In genomic region chr7:139743267-139743966, GRCh38 we compare ENCODE assay signal across 24 cellular contexts. TPM values are rescaled to one million over a fixed set of nuclear protein-coding genes. Genes with fewer than 3 reads are reported as not detected.
A peak's percentile ranks its signal among the peaks of the same experiment; 100 is the strongest.
DNase-seq lines count a peak whose midpoint lies in the region; ATAC-seq and TF ChIP-seq lines count a peak whose summit lies in the region.
"Had no signal": no experiment of that assay in that cellular context is flagged by ENCODE, and none has a peak within 500 bp of the region (broad histone marks: within the 10 kb centered on the region; RNA-seq: fewer than 3 reads in every experiment).

No MANE protein-coding gene starts in this region.

- WGBS in heart right ventricle, 2 donors, result 65 to 70% methylated on average over 2 of the region's 2 CpGs

- H3K4me3 ChIP-seq in heart right ventricle, result no peak overlapping the region
- H3K4me3 ChIP-seq: spleen had no signal

- no peak for DNase-seq in heart right ventricle
- no peak for DNase-seq in Right ventricle myocardium inferior (ENCODE audit: missing footprints)
- no peak for DNase-seq in caudate nucleus (lab: John Stamatoyannopoulos, UW)
- no peak for DNase-seq in memory B cell (ENCODE audit: low spot score in 2 of 2)
- no peak for DNase-seq in nucleus accumbens (lab: John Stamatoyannopoulos, UW)
- DNase-seq: activated B cell treated with CpG ODN at 0.5 μM for 24 hours; activated CD4-positive, alpha-beta T cell treated with anti-CD3 and anti-CD28 coated beads, Interleukin-2, amount 50 U/mL, for 1 hour; anterior cingulate cortex; H9; kidney; mammary epithelial cell; NCI-H1105; NCI-H187 treated with DMSO at 0.1 percent for 48 hours; NCI-H524 treated with DMSO at 0.1 percent for 48 hours; spleen; SW 1271; T1000 had no signal

- H3K27me3 Mint-ChIP-seq in memory B cell, result no peaks in the 10 kb centered on the region
- no peaks in the 10 kb centered on the region for H3K27me3 Mint-ChIP-seq in stimulated activated memory B cell treated with anti-CD40 and anti-IgM and Interleukin-4, amounts not matched to agents 10 μg/mL and 1 μg/mL and 100 μg/mL, for 72 hours
- H3K27me3 Mint-ChIP-seq: activated B cell treated with CpG ODN at 0.5 μM for 24 hours, type B pancreatic cell had no signal

- peak overlapping the region; percentile 23 for H3K27ac Mint-ChIP-seq in memory B cell
- H3K27ac Mint-ChIP-seq in stimulated activated memory B cell treated with anti-CD40 and anti-IgM and Interleukin-4, amounts not matched to agents 10 μg/mL and 1 μg/mL and 100 μg/mL, for 72 hours, result peak overlapping the region; percentile 10
- H3K27ac Mint-ChIP-seq: activated B cell treated with CpG ODN at 0.5 μM for 24 hours; activated T-helper 1 cell treated with anti-CD3 and anti-CD28 coated beads, Interleukin-12 subunit alpha, Interleukin-12 subunit beta, Interleukin-2, Interleukin-4 antibody, amounts not matched to agents 30 ng/mL and 10 ng/mL and 1 ng/mL, durations not matched to agents 14 hours and 24 hours and 36 hours had no signal

- peaks cover 0 to 18% (median 0%) of the 10 kb centered on the region in 9 donors for H3K36me3 ChIP-seq in heart right ventricle

- H3K4me1 ChIP-seq in heart right ventricle, result peaks cover 43 to 100% (median 97%) of the 10 kb centered on the region in 9 donors

- H3K9me3 Mint-ChIP-seq in memory B cell, result no peaks in the 10 kb centered on the region
- no peaks in the 10 kb centered on the region for H3K9me3 Mint-ChIP-seq in stimulated activated memory B cell treated with anti-CD40 and anti-IgM and Interleukin-4, amounts not matched to agents 10 μg/mL and 1 μg/mL and 100 μg/mL, for 72 hours
- H3K9me3 Mint-ChIP-seq: activated B cell treated with CpG ODN at 0.5 μM for 24 hours; activated naive CD4-positive, alpha-beta T cell treated with anti-CD3 and anti-CD28 coated beads, Interleukin-2, amount 50 U/mL, for 72 hours; activated T-helper 1 cell treated with anti-CD3 and anti-CD28 coated beads, Interleukin-12 subunit alpha, Interleukin-12 subunit beta, Interleukin-2, Interleukin-4 antibody, amounts not matched to agents 30 ng/mL and 10 ng/mL and 1 ng/mL, durations not matched to agents 14 hours and 24 hours and 36 hours; H9; type B pancreatic cell had no signal

- peaks cover 10% of the 10 kb centered on the region for H3K36me3 Mint-ChIP-seq in memory B cell
- peaks cover 16% of the 10 kb centered on the region for H3K36me3 Mint-ChIP-seq in stimulated activated memory B cell treated with anti-CD40 and anti-IgM and Interleukin-4, amounts not matched to agents 10 μg/mL and 1 μg/mL and 100 μg/mL, for 72 hours
- H3K36me3 Mint-ChIP-seq: activated naive CD4-positive, alpha-beta T cell treated with anti-CD3 and anti-CD28 coated beads, Interleukin-2, amount 50 U/mL, for 72 hours had no signal

- H3K4me3 Mint-ChIP-seq in memory B cell, result no peak overlapping the region
- H3K4me3 Mint-ChIP-seq in stimulated activated memory B cell treated with anti-CD40 and anti-IgM and Interleukin-4, amounts not matched to agents 10 μg/mL and 1 μg/mL and 100 μg/mL, for 72 hours, result no peak overlapping the region
- H3K4me3 Mint-ChIP-seq: activated B cell treated with CpG ODN at 0.5 μM for 24 hours; activated T-helper 1 cell treated with anti-CD3 and anti-CD28 coated beads, Interleukin-12 subunit alpha, Interleukin-12 subunit beta, Interleukin-2, Interleukin-4 antibody, amounts not matched to agents 30 ng/mL and 10 ng/mL and 1 ng/mL, durations not matched to agents 14 hours and 24 hours and 36 hours; H9; type B pancreatic cell had no signal

- peaks cover 23% of the 10 kb centered on the region for H3K4me1 Mint-ChIP-seq in memory B cell
- H3K4me1 Mint-ChIP-seq in stimulated activated memory B cell treated with anti-CD40 and anti-IgM and Interleukin-4, amounts not matched to agents 10 μg/mL and 1 μg/mL and 100 μg/mL, for 72 hours, result peaks cover 60% of the 10 kb centered on the region

- TF ChIP-seq CTCF in heart right ventricle (IDR thresholded peaks at IDR 0.05), result no peak

- H3K9me3 ChIP-seq in heart right ventricle, result no peaks in the 10 kb centered on the region
- H3K9me3 ChIP-seq: spleen had no signal

- H3K27me3 ChIP-seq in heart right ventricle, result no peaks in the 10 kb centered on the region
- H3K27me3 ChIP-seq: spleen had no signal

- intact Hi-C loops in heart right ventricle (cut with DNase I) (loop anchor here in 1 of 10 donors (5.0 kb wide), 1 partner anchor 34 kb away; the partner anchor contains the start of gene HIPK2), Right ventricle myocardium inferior (cut with DNase I) (no loop called here)

- ATAC-seq in heart right ventricle, result peak in 1 of 8 donors; percentile 29
- ATAC-seq in Right ventricle myocardium inferior, result no peak
- no peak for ATAC-seq in memory B cell (ENCODE audit: low read depth)
- ATAC-seq in stimulated activated memory B cell treated with anti-CD40 and anti-IgM and Interleukin-4, amounts not matched to agents 10 μg/mL and 1 μg/mL and 100 μg/mL, for 72 hours, result no peak
- no peak for ATAC-seq in GM18861 (IDR thresholded peaks at IDR 0.05; ENCODE audit: unreplicated experiment)
- no peak for ATAC-seq in GM21381 (IDR thresholded peaks at IDR 0.05; ENCODE audit: unreplicated experiment)
- ATAC-seq: activated naive CD4-positive, alpha-beta T cell treated with anti-CD3 and anti-CD28 coated beads, Interleukin-2, amount 50 U/mL, for 72 hours; Panc1 had no signal

- H3K27ac ChIP-seq in heart right ventricle, result peak overlapping the region in 8 of 10 donors; percentile 22 to 92 (median 54)
- H3K27ac ChIP-seq in caudate nucleus (ENCODE audit: low read depth, low read length), result peak overlapping the region; percentile 72
- H3K27ac ChIP-seq: spleen had no signal

RNA-seq across cellular contexts. Expression of gene HIPK2, which starts 34.4 kb away (rescaled TPM):
- total RNA-seq in heart right ventricle (100 to 1,000 TPM in 9 of 10 donors, 10 to 100 TPM in 1; 99.4 to 203 (median 136) TPM), Right ventricle myocardium inferior (97.8 TPM)
- polyA plus RNA-seq in heart right ventricle, result 10 to 100 TPM; 19.7 to 29.3 TPM
